ENCODE assay signal across 8 cellular contexts in genomic region chr17:42347198-42347597, GRCh38. TPM values are rescaled to one million over a fixed set of nuclear protein-coding genes. Genes with fewer than 3 reads are reported as not detected.
A peak's percentile ranks its signal among the peaks of the same experiment; 100 is the strongest.
DNase-seq lines count a peak whose midpoint lies in the region; ATAC-seq and TF ChIP-seq lines count a peak whose summit lies in the region.

No MANE protein-coding gene starts in this region.

- peaks cover 21% of the 10 kb centered on the region for H3K4me1 Mint-ChIP-seq in nephron progenitor cell

- H3K9me3 ChIP-seq in HEK293 (ENCODE audit: control insufficient read depth, insufficient read depth, low read depth, low read length) (no peaks in the 10 kb centered on the region), adipocyte (ENCODE audit: control insufficient read depth, low read length) (no peaks in the 10 kb centered on the region), cardiac muscle cell (ENCODE audit: low read depth) (no peaks in the 10 kb centered on the region), smooth muscle cell (replicated peaks; ENCODE audit: low read depth) (no peaks in the 10 kb centered on the region), WERI-Rb-1 (ENCODE audit: severe bottlenecking) (no peaks in the 10 kb centered on the region)

- H4K20me1 ChIP-seq in smooth muscle cell (ENCODE audit: low read depth), result peaks cover 92% of the 10 kb centered on the region

- no peak overlapping the region for H3K9ac ChIP-seq in adipocyte (ENCODE audit: low read length)
- H3K9ac ChIP-seq in smooth muscle cell (ENCODE audit: low read depth), result no peak overlapping the region

- H3K9me3 Mint-ChIP-seq in nephron progenitor cell, result no peaks in the 10 kb centered on the region

- TF ChIP-seq CTCF in HEK293 (tag by site-specific recombination; IDR thresholded peaks at IDR 0.05) (no peak), cardiac muscle cell (IDR thresholded peaks at IDR 0.05; ENCODE audit: low read depth, low read length) (no peak), smooth muscle cell (IDR thresholded peaks at IDR 0.05; ENCODE audit: borderline replicate concordance, insufficient read depth, poor library complexity, severe bottlenecking) (no peak), WERI-Rb-1 (IDR thresholded peaks at IDR 0.05; ENCODE audit: low read depth, low read length) (no peak), nephron progenitor cell (IDR thresholded peaks at IDR 0.05) (no peak)

- H2AFZ ChIP-seq in smooth muscle cell (ENCODE audit: low read depth), result no peak overlapping the region

- peaks cover 48% of the 10 kb centered on the region for H3K36me3 Mint-ChIP-seq in nephron progenitor cell (ENCODE audit: low read depth)

- H3K4me3 ChIP-seq in HEK293 (ENCODE audit: low read depth, low read length), result no peak overlapping the region
- H3K4me3 ChIP-seq in adipocyte (ENCODE audit: low read length), result no peak overlapping the region
- no peak overlapping the region for H3K4me3 ChIP-seq in cardiac muscle cell
- no peak overlapping the region for H3K4me3 ChIP-seq in smooth muscle cell
- no peak overlapping the region for H3K4me3 ChIP-seq in WERI-Rb-1 (ENCODE audit: low read depth, low read length)

- H3K4me3 Mint-ChIP-seq in nephron progenitor cell, result no peak overlapping the region

- H3K4me1 ChIP-seq in HEK293 (ENCODE audit: control insufficient read depth, insufficient read depth, low read length) (peaks cover 6% of the 10 kb centered on the region), adipocyte (ENCODE audit: control insufficient read depth, insufficient read depth, low read length) (peaks cover 27% of the 10 kb centered on the region), cardiac muscle cell (ENCODE audit: low read depth) (peaks cover 26% of the 10 kb centered on the region), smooth muscle cell (ENCODE audit: low read depth) (peaks cover 15% of the 10 kb centered on the region)

- H3K27ac ChIP-seq in HEK293 (ENCODE audit: extremely low read depth, low read depth, low read length) (no peak overlapping the region), cardiac muscle cell (peak overlapping the region; percentile 5), smooth muscle cell (ENCODE audit: low read depth) (peak overlapping the region; percentile 67), WERI-Rb-1 (no peak overlapping the region)

- ATAC-seq in GM19452 (IDR thresholded peaks at IDR 0.05; ENCODE audit: unreplicated experiment) (no peak), GM19035 (IDR thresholded peaks at IDR 0.05; ENCODE audit: unreplicated experiment) (no peak)

- H3K36me3 ChIP-seq in HEK293 (ENCODE audit: control insufficient read depth in 2 of 2, insufficient read depth in 1 of 2, low read length in 2 of 2), result peaks cover 29 to 37% of the 10 kb centered on the region in 2 experiments
- peaks cover 58% of the 10 kb centered on the region for H3K36me3 ChIP-seq in adipocyte (ENCODE audit: control insufficient read depth, insufficient read depth, low read length, severe bottlenecking)
- peaks cover 6% of the 10 kb centered on the region for H3K36me3 ChIP-seq in cardiac muscle cell
- H3K36me3 ChIP-seq in smooth muscle cell (ENCODE audit: low read depth), result peaks cover 15% of the 10 kb centered on the region
- H3K36me3 ChIP-seq in WERI-Rb-1, result peaks cover 23% of the 10 kb centered on the region

- peaks cover 61% of the 10 kb centered on the region for H3K79me2 ChIP-seq in smooth muscle cell (ENCODE audit: low read depth)

- CTCF ChIA-PET in HEK293 (lab: Yijun Ruan, JAX), result no interaction called here

- H3F3A ChIP-seq in smooth muscle cell (ENCODE audit: low read depth), result peaks cover 3% of the 10 kb centered on the region

- H3K27ac Mint-ChIP-seq in nephron progenitor cell, result no peak overlapping the region

- H3K4me2 ChIP-seq in smooth muscle cell, result peak overlapping the region; percentile 46

- POLR2A ChIA-PET in HEK293 (lab: Yijun Ruan, JAX), result interaction anchor here (0.7 kb wide), 2 partner anchors 15 to 42 kb away, joined by 3 to 7 read pairs; no protein-coding TSS in a partner anchor

- H3K27me3 Mint-ChIP-seq in nephron progenitor cell (ENCODE audit: low read depth, poor library complexity), result peaks cover 4% of the 10 kb centered on the region

- H3K27me3 ChIP-seq in adipocyte (replicated peaks; ENCODE audit: control insufficient read depth, insufficient read depth, low read length) (no peaks in the 10 kb centered on the region), cardiac muscle cell (no peaks in the 10 kb centered on the region), smooth muscle cell (ENCODE audit: low read depth) (no peaks in the 10 kb centered on the region), WERI-Rb-1 (ENCODE audit: insufficient read depth, low read depth, severe bottlenecking) (no peaks in the 10 kb centered on the region)

- DNase-seq in adipocyte (ENCODE audit: low read depth), result peak; percentile 83
- peak in 1 of 2 donors; percentile 80 for DNase-seq in cardiac muscle cell (ENCODE audit: low read depth in 1 of 2, low spot score in 1 of 2)
- DNase-seq in smooth muscle cell (lab: John Stamatoyannopoulos, UW; ENCODE audit: unreplicated experiment), result no peak
- no peak for DNase-seq in WERI-Rb-1
- DNase-seq in nephron progenitor cell, result no peak

TF ChIP-seq in HEK293, 187 proteins besides CTCF, POLR2A, EP300 and RAD21 (continues in another document):
- TF ChIP-seq ZBTB17 (tag by site-specific recombination; IDR thresholded peaks at IDR 0.05) (peak; percentile 35; the same call in 1 of the 2 replicates), KLF17 (tag by site-specific recombination; IDR thresholded peaks at IDR 0.05) (no peak), ZNF701 (tag by site-specific recombination; IDR thresholded peaks at IDR 0.05) (no peak), ZNF175 (tag by site-specific recombination; IDR thresholded peaks at IDR 0.05) (no peak), ZNF660 (tag by site-specific recombination; IDR thresholded peaks at IDR 0.05) (no peak), ZBTB11 (tag by site-specific recombination; conservative IDR thresholded peaks at IDR 0.05; ENCODE audit: low read depth) (no peak), SP7 (tag by site-specific recombination; IDR thresholded peaks at IDR 0.05) (peak; percentile 28; the same call in 1 of the 2 replicates), ZNF274 (IDR thresholded peaks at IDR 0.05; ENCODE audit: low read length) (no peak), ZNF274 (tag by site-specific recombination; IDR thresholded peaks at IDR 0.05; ENCODE audit: borderline replicate concordance) (no peak), ZSCAN5A (tag by site-specific recombination; IDR thresholded peaks at IDR 0.05) (no peak)

RNA-seq across cellular contexts. Expression of gene STAT3, which starts 41.0 kb away (rescaled TPM):
- 82.1 and 87.8 TPM in 2 replicates for total RNA-seq in cardiac muscle cell
- polyA plus RNA-seq in cardiac muscle cell, result 82.7 and 102 TPM in 2 replicates
- total RNA-seq in smooth muscle cell, result 85.6 and 97.7 TPM in 2 replicates
- 87.7 and 112 TPM in 2 replicates for polyA plus RNA-seq in smooth muscle cell

RNA-seq across cellular contexts. Expression of gene STAT5A, which starts 58.9 kb away (rescaled TPM):
- 6.8 and 12.2 TPM in 2 replicates for total RNA-seq in cardiac muscle cell
- polyA plus RNA-seq in cardiac muscle cell, result 8.2 and 9.7 TPM in 2 replicates
- total RNA-seq in smooth muscle cell, result 1.7 and 2.6 TPM in 2 replicates
- polyA plus RNA-seq in smooth muscle cell, result 3.2 and 6.3 TPM in 2 replicates

Comparison
In these comparisons a context has a peak if more than half of its experiments do, and no peak if none do; other contexts are left out.
1. H3K27ac ChIP-seq: peak in cardiac muscle cell (single experiment) and smooth muscle cell (single experiment); none in HEK293 (single experiment) and WERI-Rb-1 (single experiment).